Comparison of ENCODE assay signal across 26 cellular contexts in the genomic region with DNA sequence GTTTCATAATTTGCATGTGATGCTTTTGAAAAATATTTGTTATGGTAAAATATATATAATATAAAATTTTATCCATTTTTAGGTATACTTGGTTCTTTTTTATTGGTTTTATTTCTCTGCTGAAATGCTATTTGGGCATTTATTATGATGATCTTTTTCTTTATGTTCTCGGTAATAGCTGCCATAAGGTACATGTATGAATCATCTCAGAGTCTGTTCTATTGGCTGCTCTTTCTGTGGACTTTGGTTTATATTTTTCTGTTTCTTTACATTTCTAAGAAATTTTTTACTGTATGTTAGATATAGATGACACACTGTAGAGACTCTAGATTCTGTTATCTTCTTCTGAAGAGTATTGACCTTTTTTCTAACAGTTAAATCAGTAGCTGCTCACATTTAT.
"Had no signal": no experiment of that assay in that cellular context is flagged by ENCODE, and none has a peak within 500 bp of the region (broad histone marks: within the 10 kb centered on the region; RNA-seq: fewer than 3 reads in every experiment).

No MANE protein-coding gene starts in this region.

- H3K27ac ChIP-seq: colonic mucosa, coronary artery, dorsolateral prefrontal cortex, epithelial cell of prostate, esophagus muscularis mucosa, esophagus squamous epithelium, foreskin keratinocyte, gastrocnemius medialis, gastroesophageal sphincter, heart left ventricle, heart right ventricle, hepatocyte had no signal

- H3K27me3 Mint-ChIP-seq: dendritic cell treated with granulocyte-macrophage colony-stimulating factor and Interleukin-4, amounts not matched to agents 40 ng/mL and 50 ng/mL, for 4 days; effector memory CD8-positive, alpha-beta T cell had no signal

- H3K4me1 Mint-ChIP-seq: endodermal cell had no signal

- H3K4me3 Mint-ChIP-seq: dendritic cell treated with granulocyte-macrophage colony-stimulating factor and Interleukin-4, amounts not matched to agents 40 ng/mL and 50 ng/mL, for 4 days; effector memory CD8-positive, alpha-beta T cell; endodermal cell had no signal

- H3K27me3 ChIP-seq: colonic mucosa, dorsolateral prefrontal cortex, esophagus muscularis mucosa, esophagus squamous epithelium, foreskin keratinocyte, gastrocnemius medialis, gastroesophageal sphincter, heart left ventricle, heart right ventricle, hepatocyte had no signal

- H3K4me1 ChIP-seq: colonic mucosa, esophagus squamous epithelium, foreskin keratinocyte, gastrocnemius medialis, heart left ventricle, heart right ventricle had no signal

- H3K79me2 ChIP-seq: hepatocyte had no signal

- H3K4me2 ChIP-seq: hepatocyte had no signal

- ATAC-seq: effector memory CD8-positive, alpha-beta T cell; esophagus mucosa; foreskin keratinocyte; gastrocnemius medialis; gastroesophageal sphincter; heart left ventricle; heart right ventricle had no signal

- DNase-seq: colonic mucosa; cortex of kidney; dermis blood vessel endothelial cell; dorsolateral prefrontal cortex; effector CD4-positive, alpha-beta T cell; effector CD8-positive, alpha-beta T cell; effector memory CD4-positive, alpha-beta T cell; effector memory CD8-positive, alpha-beta T cell; endodermal cell; erythroblast; esophagus squamous epithelium; foreskin fibroblast; foreskin keratinocyte; foreskin melanocyte; gastrocnemius medialis; glutamatergic neuron; head of caudate nucleus; heart left ventricle; heart right ventricle had no signal

- H2AFZ ChIP-seq: hepatocyte had no signal

- H3K4me3 ChIP-seq: colonic mucosa, coronary artery, dorsolateral prefrontal cortex, esophagus muscularis mucosa, esophagus squamous epithelium, gastrocnemius medialis, gastroesophageal sphincter, heart left ventricle, heart right ventricle, hepatocyte had no signal

- H3K36me3 ChIP-seq: colonic mucosa had no signal

- H3K27ac Mint-ChIP-seq: dendritic cell treated with granulocyte-macrophage colony-stimulating factor and Interleukin-4, amounts not matched to agents 40 ng/mL and 50 ng/mL, for 4 days; effector memory CD8-positive, alpha-beta T cell; endodermal cell had no signal

- H3K9me3 ChIP-seq: colonic mucosa, gastrocnemius medialis had no signal
